13 cellular contexts compared by ENCODE assay signal in genomic region chr3:107680698-107681097, GRCh38.
A peak's percentile ranks its signal among the peaks of the same experiment; 100 is the strongest.
DNase-seq lines count a peak whose midpoint lies in the region; ATAC-seq lines count a peak whose summit lies in the region.
"Had no signal": no experiment of that assay in that cellular context is flagged by ENCODE, and none has a peak within 500 bp of the region (broad histone marks: within the 10 kb centered on the region; RNA-seq: fewer than 3 reads in every experiment).

No MANE protein-coding gene starts in this region.

- H3K9me3 Mint-ChIP-seq in dendritic cell treated with granulocyte-macrophage colony-stimulating factor and Interleukin-4, amounts not matched to agents 40 ng/mL and 50 ng/mL, for 4 days, result peaks cover 14% of the 10 kb centered on the region

- intact Hi-C loops in dendritic cell treated with granulocyte-macrophage colony-stimulating factor and Interleukin-4, amounts not matched to agents 40 ng/mL and 50 ng/mL, for 4 days (cut with micrococcal nuclease), result no loop called here

- H3K4me1 Mint-ChIP-seq in dendritic cell treated with granulocyte-macrophage colony-stimulating factor and Interleukin-4, amounts not matched to agents 40 ng/mL and 50 ng/mL, for 4 days (ENCODE audit: low read depth), result peaks cover 40% of the 10 kb centered on the region

- peaks cover 11% of the 10 kb centered on the region for H3K36me3 Mint-ChIP-seq in dendritic cell treated with granulocyte-macrophage colony-stimulating factor and Interleukin-4, amounts not matched to agents 40 ng/mL and 50 ng/mL, for 4 days (ENCODE audit: low read depth)

- peak overlapping the region; percentile 73 for H3K27ac Mint-ChIP-seq in dendritic cell treated with granulocyte-macrophage colony-stimulating factor and Interleukin-4, amounts not matched to agents 40 ng/mL and 50 ng/mL, for 4 days
- H3K27ac Mint-ChIP-seq: T-helper 17 cell had no signal

- H3K4me3 Mint-ChIP-seq in dendritic cell treated with granulocyte-macrophage colony-stimulating factor and Interleukin-4, amounts not matched to agents 40 ng/mL and 50 ng/mL, for 4 days, result no peak overlapping the region
- H3K4me3 Mint-ChIP-seq: T-helper 17 cell had no signal

- ATAC-seq in GM19351 (IDR thresholded peaks at IDR 0.05; ENCODE audit: unreplicated experiment), result peak; percentile 61
- no peak for ATAC-seq in GM19467 (IDR thresholded peaks at IDR 0.05; ENCODE audit: unreplicated experiment)
- ATAC-seq: gastrocnemius medialis, T-helper 17 cell had no signal

- no peaks in the 10 kb centered on the region for H3K27me3 Mint-ChIP-seq in dendritic cell treated with granulocyte-macrophage colony-stimulating factor and Interleukin-4, amounts not matched to agents 40 ng/mL and 50 ng/mL, for 4 days
- H3K27me3 Mint-ChIP-seq: T-helper 17 cell had no signal

- peak; percentile 12 for DNase-seq in AG08396 (ENCODE audit: low spot score)
- DNase-seq in MV-4-11 (lab: John Stamatoyannopoulos, UW), result peak; percentile 22
- no peak for DNase-seq in epidermal melanocyte (ENCODE audit: insufficient read length, low spot score)
- DNase-seq in cerebellar nuclear complex (lab: John Stamatoyannopoulos, UW), result no peak
- DNase-seq in activated T-cell treated with anti-CD3 and anti-CD28 coated beads, Interleukin-2, amount 50 U/mL, for 1 hour, result no peak
- DNase-seq: activated CD4-positive, alpha-beta T cell treated with anti-CD3 and anti-CD28 coated beads, Interleukin-2, amount 50 U/mL, for 48 hours; gastrocnemius medialis; posterior cingulate gyrus; T-helper 17 cell; uterus had no signal

Comparison
In these comparisons a context has a peak if more than half of its experiments do, and no peak if none do; other contexts are left out.
1. DNase-seq: peak in AG08396 (single experiment) and MV-4-11 (single experiment); none in epidermal melanocyte (single experiment), cerebellar nuclear complex (0 of 2) and activated T-cell treated with anti-CD3 and anti-CD28 coated beads, Interleukin-2, amount 50 U/mL, for 1 hour (single experiment).